Comparison of ENCODE assay signal across 8 cellular contexts in genomic region chr6:41371461-41371991, GRCh38. TPM values are rescaled to one million over a fixed set of nuclear protein-coding genes. Genes with fewer than 3 reads are reported as not detected.
DNase-seq lines count a peak whose midpoint lies in the region; ATAC-seq and TF ChIP-seq lines count a peak whose summit lies in the region.

No MANE protein-coding gene starts in this region.

- H3K9me3 ChIP-seq in A673 (ENCODE audit: low read depth, low read length, poor library complexity, severe bottlenecking) (no peaks in the 10 kb centered on the region), right cardiac atrium (ENCODE audit: control insufficient read depth, low read length) (no peaks in the 10 kb centered on the region), sigmoid colon (no peaks in the 10 kb centered on the region)

- H3K9me3 Mint-ChIP-seq in activated naive CD8-positive, alpha-beta T cell (ENCODE audit: low read depth) = no peaks in the 10 kb centered on the region

- peak; percentile 52 for DNase-seq in A673 (ENCODE audit: low spot score)
- DNase-seq in HFF-Myc (ENCODE audit: extremely low read depth, low read depth) = no peak
- DNase-seq in right cardiac atrium = peak; percentile 47 to 81 (median 71)
- peak; percentile 76 for DNase-seq in sigmoid colon
- DNase-seq in central memory CD4-positive, alpha-beta T cell = no peak
- no peak for DNase-seq in NK-92 treated with Interleukin-12 subunit alpha and Interleukin-12 subunit beta, amount 100 ng/mL, for 24 hours (lab: John Stamatoyannopoulos, UW)

- ATAC-seq in right cardiac atrium (peak; percentile 71 to 73), GM19395 (IDR thresholded peaks at IDR 0.05; ENCODE audit: unreplicated experiment) (no peak)

- H3K36me3 Mint-ChIP-seq in activated naive CD8-positive, alpha-beta T cell = no peaks in the 10 kb centered on the region

- TF ChIP-seq CTCF in A673 (conservative IDR thresholded peaks at IDR 0.05; ENCODE audit: low read depth, low read length) (peak; percentile 45), HFF-Myc (IDR thresholded peaks at IDR 0.05; ENCODE audit: low read depth, low read length, missing control alignments) (peak; percentile 16), sigmoid colon (IDR thresholded peaks at IDR 0.05) (peak in 3 of 4 experiments; percentile 21 to 56 (median 28))

- H3K4me3 ChIP-seq in A673 (ENCODE audit: low read depth, low read length, poor library complexity, severe bottlenecking) = peak overlapping the region; percentile 34
- no peak overlapping the region for H3K4me3 ChIP-seq in HFF-Myc (replicated peaks; ENCODE audit: low read depth, low read length)
- H3K4me3 ChIP-seq in right cardiac atrium (ENCODE audit: low read length) = peak overlapping the region; percentile 1
- H3K4me3 ChIP-seq in sigmoid colon = peak overlapping the region in 3 of 4 donors; percentile 15 to 47 (median 46)

- H3K27me3 ChIP-seq in A673 (replicated peaks; ENCODE audit: insufficient read depth, low read depth, low read length, poor library complexity) (no peaks in the 10 kb centered on the region), right cardiac atrium (ENCODE audit: control insufficient read depth, insufficient read depth) (no peaks in the 10 kb centered on the region), sigmoid colon (peaks cover 25 to 53% (median 51%) of the 10 kb centered on the region in 3 donors)

- POLR2A ChIA-PET in A673 (lab: Charles Lee; ENCODE audit: low non-redundant PET) = no interaction called here

- peaks cover 39% of the 10 kb centered on the region for H3K4me1 Mint-ChIP-seq in activated naive CD8-positive, alpha-beta T cell (ENCODE audit: low read depth)

- no peaks in the 10 kb centered on the region for H3K36me3 ChIP-seq in A673 (ENCODE audit: insufficient read depth, low read length, poor library complexity, severe bottlenecking)
- H3K36me3 ChIP-seq in sigmoid colon = no peaks in the 10 kb centered on the region

- no peak for TF ChIP-seq EP300 in sigmoid colon (IDR thresholded peaks at IDR 0.05)

- TF ChIP-seq POLR2A in sigmoid colon (IDR thresholded peaks at IDR 0.05) = no peak

- H3K27ac Mint-ChIP-seq in activated naive CD8-positive, alpha-beta T cell = no peak overlapping the region

- no peak overlapping the region for H3K27ac ChIP-seq in A673 (ENCODE audit: low read depth, low read length, poor library complexity, severe bottlenecking)
- no peak overlapping the region for H3K27ac ChIP-seq in right cardiac atrium (ENCODE audit: low read length)
- peak overlapping the region in 2 of 4 donors; percentile 36 to 62 for H3K27ac ChIP-seq in sigmoid colon

- intact Hi-C loops in A673 (cut with micrococcal nuclease; ENCODE audit: unreplicated experiment) = no loop called here
- intact Hi-C loops in right cardiac atrium (cut with DNase I) = loop anchor here (2.0 to 10.0 kb wide), 6 partner anchors 51 to 311 kb away; no protein-coding TSS in a partner anchor
- intact Hi-C loops in sigmoid colon (cut with DNase I) = loop anchor here (5.0 kb wide), 1 partner anchor 86 kb away; no protein-coding TSS in a partner anchor

- no TSS peak for BruUV-seq in A673 (replicated peaks; lab: Mats Ljungman, UMichigan)

- H3K4me3 Mint-ChIP-seq in activated naive CD8-positive, alpha-beta T cell = peak overlapping the region; percentile 93

- CTCF ChIA-PET in A673 (lab: Charles Lee) = interaction anchor here (0.6 to 1.8 kb wide), 7 partner anchors 11 to 403 kb away, joined by 3 to 12 read pairs (median 3); no protein-coding TSS in a partner anchor

- H3K4me1 ChIP-seq in A673 (ENCODE audit: insufficient read depth, low read length, poor library complexity, severe bottlenecking) (peaks cover 11% of the 10 kb centered on the region), right cardiac atrium (ENCODE audit: control insufficient read depth, insufficient read depth, low read length) (peaks cover 12% of the 10 kb centered on the region), sigmoid colon (peaks cover 0 to 41% (median 38%) of the 10 kb centered on the region in 4 donors)

- H3K27me3 Mint-ChIP-seq in activated naive CD8-positive, alpha-beta T cell = peaks cover 39% of the 10 kb centered on the region

- WGBS in right cardiac atrium = 4% methylated on average over 39 of the region's 39 CpGs
- WGBS in sigmoid colon, 2 donors = 1 to 2% methylated on average over 39 of the region's 39 CpGs

RNA-seq across cellular contexts. Expression of gene NCR2, which starts 36.1 kb away (rescaled TPM):
- total RNA-seq in A673 (2021) = not detected in 2 replicates
- total RNA-seq in right cardiac atrium = not detected
- polyA plus RNA-seq in right cardiac atrium = not detected
- total RNA-seq in sigmoid colon = not detected
- under 1 TPM in 1 of 3 donors, not detected in 2; 0.20 TPM for polyA plus RNA-seq in sigmoid colon

Comparison
In these comparisons a context has a peak if more than half of its experiments do, and no peak if none do; other contexts are left out.
1. DNase-seq: peak in A673 (single experiment), right cardiac atrium (3 of 3) and sigmoid colon (single experiment); none in HFF-Myc (single experiment), central memory CD4-positive, alpha-beta T cell (single experiment) and NK-92 treated with Interleukin-12 subunit alpha and Interleukin-12 subunit beta, amount 100 ng/mL, for 24 hours (single experiment).
2. Peak in every context shown above with its lines, with median percentiles within 50 percentile points of each other: CTCF ChIP-seq.